Comparison of ENCODE assay signal across 12 cellular contexts in genomic region chr19:5354403-5354802, GRCh38. TPM values are rescaled to one million over a fixed set of nuclear protein-coding genes. Genes with fewer than 3 reads are reported as not detected.
A peak's percentile ranks its signal among the peaks of the same experiment; 100 is the strongest.
DNase-seq lines count a peak whose midpoint lies in the region; ATAC-seq and TF ChIP-seq lines count a peak whose summit lies in the region.
"Had no signal": no experiment of that assay in that cellular context is flagged by ENCODE, and none has a peak within 500 bp of the region (broad histone marks: within the 10 kb centered on the region; RNA-seq: fewer than 3 reads in every experiment).

No MANE protein-coding gene starts in this region.

- no peaks in the 10 kb centered on the region for H3K9me3 Mint-ChIP-seq in stimulated activated effector memory CD8-positive, alpha-beta T cell treated with anti-CD3 and anti-CD28 coated beads, Interleukin-12 subunit alpha, Interleukin-12 subunit beta, amount 100 ng/mL, for 72 hours

- H3K4me1 ChIP-seq in right cardiac atrium (ENCODE audit: control insufficient read depth, insufficient read depth, low read length): no peaks in the 10 kb centered on the region

- no peak for TF ChIP-seq POLR2A in NB4 (IDR thresholded peaks at IDR 0.05; ENCODE audit: extremely low read depth, insufficient read length)

- H3K4me1 Mint-ChIP-seq in stimulated activated effector memory CD8-positive, alpha-beta T cell treated with anti-CD3 and anti-CD28 coated beads, Interleukin-12 subunit alpha, Interleukin-12 subunit beta, amount 100 ng/mL, for 72 hours: no peaks in the 10 kb centered on the region

- H3K4me3 ChIP-seq in right cardiac atrium (ENCODE audit: low read length) (no peak overlapping the region), NB4 (ENCODE audit: low read depth, low read length) (no peak overlapping the region), choroid plexus epithelial cell (ENCODE audit: low read depth, low read length) (no peak overlapping the region)

- DNase-seq in right cardiac atrium (no peak), Right ventricle myocardium superior (no peak), NB4 (ENCODE audit: low read depth) (peak; percentile 42), choroid plexus epithelial cell (ENCODE audit: low read depth) (no peak), posterior vena cava (ENCODE audit: low spot score) (no peak), HT-29 (ENCODE audit: low spot score) (no peak), NCI-H2196 (lab: John Stamatoyannopoulos, UW; ENCODE audit: unreplicated experiment) (no peak)
- no peak for DNase-seq in stimulated activated effector memory CD8-positive, alpha-beta T cell treated with anti-CD3 and anti-CD28 coated beads, Interleukin-12 subunit alpha, Interleukin-12 subunit beta, amount 100 ng/mL, for 72 hours (ENCODE audit: low spot score in 2 of 2)
- DNase-seq: NCI-H1694 treated with DMSO at 0.1 percent for 48 hours, substantia nigra, T1000 had no signal

- H3K9me3 ChIP-seq in right cardiac atrium (ENCODE audit: control insufficient read depth, low read length): no peaks in the 10 kb centered on the region

- intact Hi-C loops in right cardiac atrium (cut with DNase I): no loop called here
- intact Hi-C loops in Right ventricle myocardium superior (cut with DNase I): no loop called here
- intact Hi-C loops in posterior vena cava (cut with DNase I): no loop called here

- TF ChIP-seq CTCF in NB4 (IDR thresholded peaks at IDR 0.05; ENCODE audit: low read depth, low read length) (peak; percentile 24), choroid plexus epithelial cell (conservative IDR thresholded peaks at IDR 0.05; ENCODE audit: low read depth, low read length) (peak; percentile 57)

- peaks cover 7% of the 10 kb centered on the region for H3K36me3 Mint-ChIP-seq in stimulated activated effector memory CD8-positive, alpha-beta T cell treated with anti-CD3 and anti-CD28 coated beads, Interleukin-12 subunit alpha, Interleukin-12 subunit beta, amount 100 ng/mL, for 72 hours
- H3K36me3 Mint-ChIP-seq: activated naive CD8-positive, alpha-beta T cell had no signal

- H3K4me3 Mint-ChIP-seq in stimulated activated effector memory CD8-positive, alpha-beta T cell treated with anti-CD3 and anti-CD28 coated beads, Interleukin-12 subunit alpha, Interleukin-12 subunit beta, amount 100 ng/mL, for 72 hours: no peak overlapping the region
- H3K4me3 Mint-ChIP-seq: activated naive CD8-positive, alpha-beta T cell had no signal

- WGBS in right cardiac atrium: 86% methylated on average over 4 of the region's 4 CpGs

- H3K27ac ChIP-seq in right cardiac atrium (ENCODE audit: low read length): no peak overlapping the region

- no peaks in the 10 kb centered on the region for H3K27me3 ChIP-seq in right cardiac atrium (ENCODE audit: control insufficient read depth, insufficient read depth)

- ATAC-seq in right cardiac atrium (peak; percentile 14 to 22), Right ventricle myocardium superior (ENCODE audit: poor library complexity) (no peak)
- ATAC-seq in stimulated activated effector memory CD8-positive, alpha-beta T cell treated with anti-CD3 and anti-CD28 coated beads, Interleukin-12 subunit alpha, Interleukin-12 subunit beta, amount 100 ng/mL, for 72 hours: peak; percentile 47

- H3K27ac Mint-ChIP-seq in stimulated activated effector memory CD8-positive, alpha-beta T cell treated with anti-CD3 and anti-CD28 coated beads, Interleukin-12 subunit alpha, Interleukin-12 subunit beta, amount 100 ng/mL, for 72 hours: no peak overlapping the region
- H3K27ac Mint-ChIP-seq: activated naive CD8-positive, alpha-beta T cell had no signal

RNA-seq across cellular contexts. Expression of gene PTPRS, which starts 13.8 kb away (rescaled TPM):
- total RNA-seq in right cardiac atrium (100 to 1,000 TPM; 122 to 153 (median 126) TPM), Right ventricle myocardium superior (51.5 TPM), posterior vena cava (100 to 1,000 TPM; 150 to 263 TPM)
- 31.9 TPM for polyA plus RNA-seq in right cardiac atrium
- total RNA-seq in HT-29 (2014; rRNA removed; shearing (Covaris generic)): 0.03 and 0.08 TPM in 2 replicates

Comparison
In these comparisons a context has a peak if more than half of its experiments do, and no peak if none do; other contexts are left out.
1. RNA of gene PTPRS, which starts 13.8 kb away (total RNA-seq): 150 to 263 TPM in posterior vena cava, 122 to 153 TPM in right cardiac atrium and 51.5 TPM in Right ventricle myocardium superior (single experiment); 0.03 to 0.08 TPM in HT-29; every median in the first group is over 10 times any median in the second.